ENCODE assay signal across 8 cellular contexts in the genomic region with DNA sequence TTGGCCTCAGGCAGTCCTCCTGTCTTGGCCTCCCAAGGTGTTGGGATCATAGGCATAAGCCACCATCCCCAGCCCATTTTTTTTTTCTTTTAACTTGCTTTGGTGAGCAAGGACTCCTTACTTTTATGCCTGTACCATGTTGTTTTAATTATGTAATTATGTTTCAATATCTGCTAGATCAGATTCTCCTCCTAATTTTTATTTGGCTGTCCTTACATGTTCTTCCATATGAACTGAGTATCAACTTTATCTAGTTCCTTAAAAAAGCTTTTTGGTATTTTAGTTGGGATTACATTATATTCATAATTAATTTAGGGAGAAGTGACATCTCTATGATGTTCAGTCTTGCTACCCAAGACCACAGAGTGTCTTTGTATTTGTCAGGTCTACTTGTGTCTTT.
"Had no signal": no experiment of that assay in that cellular context is flagged by ENCODE, and none has a peak within 500 bp of the region (broad histone marks: within the 10 kb centered on the region; RNA-seq: fewer than 3 reads in every experiment).

No MANE protein-coding gene starts in this region.

- H3K27ac Mint-ChIP-seq: IgD-negative memory B cell had no signal

- H3K9me3 Mint-ChIP-seq: IgD-negative memory B cell had no signal

- DNase-seq: IMR-90, KBM-7, KG1 had no signal

- H3K4me3 ChIP-seq: K562 had no signal

- H3K4me3 Mint-ChIP-seq: IgD-negative memory B cell had no signal

- ATAC-seq: HepG2, K562 had no signal

- H3K27ac ChIP-seq: HL-60 had no signal

- H3K27me3 Mint-ChIP-seq: IgD-negative memory B cell had no signal

- FAIRE-seq: HepG2, HTR-8/SVneo, K562 had no signal
